Comparison of ENCODE assay signal across 15 cellular contexts in genomic region chr14:23376477-23377200, GRCh38. TPM values are rescaled to one million over a fixed set of nuclear protein-coding genes. Genes with fewer than 3 reads are reported as not detected.
DNase-seq lines count a peak whose midpoint lies in the region; FAIRE-seq and TF ChIP-seq lines count a peak whose summit lies in the region.
"Had no signal": no experiment of that assay in that cellular context is flagged by ENCODE, and none has a peak within 500 bp of the region (broad histone marks: within the 10 kb centered on the region; RNA-seq: fewer than 3 reads in every experiment).

TSS of gene CMTM5 (plus strand) at chr14:23377046. CDS start at chr14:23377252, 206 bp downstream.

- H3K18ac ChIP-seq in neuronal stem cell (ENCODE audit: low read length), result peak within 1 kb of the TSS; percentile 96

- H4K8ac ChIP-seq in neuronal stem cell (ENCODE audit: low read depth, low read length), result peak within 1 kb of the TSS; percentile 88

- H2BK12ac ChIP-seq in neuronal stem cell (ENCODE audit: low read length), result peak within 1 kb of the TSS; percentile 78

- no peak for FAIRE-seq in small intestine (lab: Jason Lieb, UNC)
- FAIRE-seq: GM19239 had no signal

- peak within 1 kb of the TSS; percentile 9 for H2BK5ac ChIP-seq in neuronal stem cell (ENCODE audit: low read length)

- H3K23ac ChIP-seq in neuronal stem cell (ENCODE audit: low read depth, low read length, poor library complexity), result peak within 1 kb of the TSS; percentile 48

- H3K27me3 ChIP-seq in cardiac muscle cell (no peaks in the 10 kb centered on the region), neuronal stem cell (ENCODE audit: control insufficient read depth in 3 of 3, insufficient read depth in 3 of 3, low read depth in 1 of 3, low read length in 3 of 3) (peaks cover 0 to 64% (median 0%) of the 10 kb centered on the region in 3 experiments), small intestine (ENCODE audit: control insufficient read depth in 2 of 2, insufficient read depth in 2 of 2, low read length in 2 of 2) (no peaks in the 10 kb centered on the region)
- H3K27me3 ChIP-seq: BE2C had no signal

- H2AK5ac ChIP-seq in neuronal stem cell (ENCODE audit: low read depth, low read length), result peak within 1 kb of the TSS; percentile 92

- H4K91ac ChIP-seq in neuronal stem cell (ENCODE audit: low read depth, low read length, poor library complexity), result peak within 1 kb of the TSS; percentile 76

- H3K27ac ChIP-seq in cardiac muscle cell (peak within 1 kb of the TSS; percentile 86), neuronal stem cell (replicated peaks; ENCODE audit: low read length) (no peak within 1 kb of the TSS), small intestine (ENCODE audit: low read depth in 1 of 2, low read length in 1 of 2) (no peak within 1 kb of the TSS)
- H3K27ac ChIP-seq: SK-N-MC had no signal

- H3K4me1 ChIP-seq in cardiac muscle cell (ENCODE audit: low read depth) (no peaks in the 10 kb centered on the region), neuronal stem cell (ENCODE audit: control insufficient read depth in 2 of 2, insufficient read depth in 1 of 2, low read depth in 1 of 2, low read length in 2 of 2) (peaks cover 0 to 11% of the 10 kb centered on the region in 2 donors), small intestine (ENCODE audit: control insufficient read depth in 2 of 2, insufficient read depth in 1 of 2, low read depth in 1 of 2, low read length in 1 of 2) (peaks cover 0 to 3% of the 10 kb centered on the region in 2 donors)
- H3K4me1 ChIP-seq: BE2C had no signal

- TF ChIP-seq CTCF in cardiac muscle cell (IDR thresholded peaks at IDR 0.05; ENCODE audit: low read depth, low read length), result no peak

- H2BK120ac ChIP-seq in neuronal stem cell (ENCODE audit: low read depth, low read length), result peak within 1 kb of the TSS; percentile 85

- H3K79me1 ChIP-seq in neuronal stem cell (ENCODE audit: low read depth, low read length), result no peaks in the 10 kb centered on the region

- peak within 1 kb of the TSS; percentile 95 for H3K14ac ChIP-seq in neuronal stem cell (ENCODE audit: low read length)

- peak within 1 kb of the TSS; percentile 41 for H3K4me2 ChIP-seq in neuronal stem cell (ENCODE audit: insufficient read depth, low read length, poor library complexity, severe bottlenecking)
- H3K4me2 ChIP-seq: smooth muscle cell had no signal

- H3K4me3 ChIP-seq in cardiac muscle cell (no peak within 1 kb of the TSS), neuronal stem cell (ENCODE audit: low read length in 2 of 2) (no peak within 1 kb of the TSS), small intestine (ENCODE audit: low read depth in 1 of 2, low read length in 2 of 2) (no peak within 1 kb of the TSS)
- H3K4me3 ChIP-seq: SK-N-MC, smooth muscle cell had no signal

- peak in 13 of 14 donors; percentile 62 to 96 (median 88) for DNase-seq in C1 segment of cervical spinal cord (lab: John Stamatoyannopoulos, UW)
- DNase-seq in RPMI7951 (ENCODE audit: low read depth), result peak; percentile 17
- peak; percentile 33 to 67 for DNase-seq in cardiac muscle cell (ENCODE audit: low read depth in 1 of 2, low spot score in 1 of 2)
- DNase-seq in neuronal stem cell (ENCODE audit: low spot score), result peak; percentile 51
- no peak for DNase-seq in NOMO-1 treated with DMSO at 0.1 percent for 48 hours (lab: John Stamatoyannopoulos, UW; ENCODE audit: unreplicated experiment)
- no peak for DNase-seq in NCI-H226
- no peak for DNase-seq in SHP77 treated with DMSO at 0.1 percent for 48 hours (lab: John Stamatoyannopoulos, UW)
- DNase-seq in small intestine, result no peak
- DNase-seq: activated CD8-positive, alpha-beta memory T cell treated with anti-CD3 and anti-CD28 coated beads for 24 hours; BE2C; mammary epithelial cell; NCI-H2029 had no signal

- H3K4ac ChIP-seq in neuronal stem cell (ENCODE audit: low read length), result peak within 1 kb of the TSS; percentile 86

- H2BK15ac ChIP-seq in neuronal stem cell (ENCODE audit: low read length), result peak within 1 kb of the TSS; percentile 61

- H3K36me3 ChIP-seq in cardiac muscle cell (peaks cover 12% of the 10 kb centered on the region), neuronal stem cell (replicated peaks in 1 of 2; ENCODE audit: control insufficient read depth in 2 of 2, insufficient read depth in 2 of 2, low read length in 2 of 2) (no peaks in the 10 kb centered on the region), small intestine (ENCODE audit: control insufficient read depth in 2 of 2, insufficient read depth in 2 of 2, low read length in 2 of 2) (no peaks in the 10 kb centered on the region)
- H3K36me3 ChIP-seq: BE2C had no signal

- peak within 1 kb of the TSS; percentile 85 for H3K9ac ChIP-seq in neuronal stem cell (ENCODE audit: low read depth, low read length, poor library complexity)

- H3K9me3 ChIP-seq in cardiac muscle cell (ENCODE audit: low read depth) (no peaks in the 10 kb centered on the region), neuronal stem cell (replicated peaks in 1 of 2; ENCODE audit: control insufficient read depth in 2 of 2, insufficient read depth in 1 of 2, low read depth in 1 of 2, low read length in 2 of 2) (no peaks in the 10 kb centered on the region), small intestine (ENCODE audit: control insufficient read depth, low read depth) (no peaks in the 10 kb centered on the region)
- H3K9me3 ChIP-seq: BE2C had no signal

- WGBS in neuronal stem cell (ENCODE audit: extremely low coverage in 2 of 2, insufficient read length in 2 of 2, insufficient replicate concordance in 1 of 2), 2 donors, result no CpG with 5 or more reads among the region's 13 CpGs
- 63 to 79% (median 76%) methylated on average over 13 of the region's 13 CpGs for WGBS in small intestine, 3 donors

- H2AFZ ChIP-seq in neuronal stem cell (ENCODE audit: low read length), result peak within 1 kb of the TSS; percentile 66

RNA-seq across cellular contexts. Expression of gene CMTM5, which starts in this region (rescaled TPM):
- 0.49 and 0.60 TPM in 2 replicates for total RNA-seq in RPMI7951 (2014; rRNA removed; shearing (Covaris generic))
- total RNA-seq in cardiac muscle cell, result 0.21 and 0.49 TPM in 2 replicates
- polyA plus RNA-seq in cardiac muscle cell (25.2 and 31.4 TPM in 2 replicates), small intestine (under 1 TPM in 1 of 3 donors, not detected in 2; 0.97 TPM)
- polyA plus RNA-seq in neuronal stem cell (2013, experiment 1 of 2), result 5.0 TPM
- polyA plus RNA-seq in neuronal stem cell (2013, experiment 2 of 2), result 4.4 TPM
- total RNA-seq: mammary epithelial cell, smooth muscle cell had no signal
- polyA plus RNA-seq: mammary epithelial cell had no signal

Comparison
In these comparisons a context has a peak if more than half of its experiments do, and no peak if none do; other contexts are left out.
1. RNA of gene CMTM5 (polyA plus RNA-seq): 25.2 to 31.4 TPM in cardiac muscle cell; 0.97 TPM in small intestine; every median in the first group is over 10 times any median in the second.
2. Peak in DNase-seq in RPMI7951; RNA of the gene not detected or under 1 TPM.
3. DNase-seq: peak in C1 segment of cervical spinal cord (13 of 14), cardiac muscle cell (2 of 2) and neuronal stem cell (single experiment); none in NOMO-1 treated with DMSO at 0.1 percent for 48 hours (single experiment), NCI-H226 (single experiment), SHP77 treated with DMSO at 0.1 percent for 48 hours (single experiment) and small intestine (single experiment).